ENCODE assay signal across 8 cellular contexts in the genomic region with DNA sequence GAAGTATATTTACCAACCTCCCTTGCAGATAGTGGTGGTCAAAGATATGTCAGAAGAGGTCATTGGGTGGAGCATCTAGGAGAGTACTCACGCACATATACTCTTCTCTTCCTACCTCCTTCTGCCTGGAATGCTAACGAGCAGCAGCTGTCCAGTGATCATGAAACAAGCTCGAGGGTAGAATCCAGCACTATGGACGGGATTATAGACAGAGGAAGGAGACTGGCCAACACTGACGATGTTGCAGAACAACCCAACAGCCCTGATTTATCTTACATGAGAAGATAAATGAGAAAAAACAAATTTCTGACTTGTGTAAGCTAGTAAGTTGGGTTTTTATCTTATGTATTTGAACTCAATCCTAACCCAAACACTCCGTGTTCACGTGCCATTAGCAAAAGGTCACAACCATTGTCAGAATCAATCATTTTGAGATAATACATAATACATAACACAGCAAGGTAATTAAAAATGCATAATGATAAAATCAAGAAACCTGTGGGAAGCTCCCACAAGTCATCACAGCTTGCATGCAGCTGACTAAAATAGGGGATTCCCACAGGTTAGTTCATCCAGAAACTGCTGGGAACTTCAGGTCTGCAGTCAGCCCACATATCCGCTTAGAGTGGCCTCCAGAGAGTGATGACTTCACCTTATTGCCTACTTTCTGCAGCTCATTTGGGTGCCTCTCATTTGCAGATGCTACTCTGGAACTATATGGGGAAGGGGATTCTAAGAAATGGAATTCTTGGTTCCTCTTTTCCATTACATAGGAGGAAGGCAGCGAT. TPM values are rescaled to one million over a fixed set of nuclear protein-coding genes. Genes with fewer than 3 reads are reported as not detected.
A peak's percentile ranks its signal among the peaks of the same experiment; 100 is the strongest.
DNase-seq lines count a peak whose midpoint lies in the region; ATAC-seq and TF ChIP-seq lines count a peak whose summit lies in the region.
"Had no signal": no experiment of that assay in that cellular context is flagged by ENCODE, and none has a peak within 500 bp of the region (broad histone marks: within the 10 kb centered on the region; RNA-seq: fewer than 3 reads in every experiment).

No MANE protein-coding gene starts in this region.

- H3K27ac ChIP-seq in KMS-11, result peak overlapping the region; percentile 72
- H3K27ac ChIP-seq in colonic mucosa, result no peak overlapping the region
- H3K27ac ChIP-seq: HL-60 had no signal

- H3K9me3 ChIP-seq in colonic mucosa, result no peaks in the 10 kb centered on the region

- H3K9ac ChIP-seq in KMS-11 (peak overlapping the region; percentile 0; the same call in 1 of the 2 replicates), colonic mucosa (ENCODE audit: low read depth in 2 of 2, low read length in 2 of 2) (no peak overlapping the region)

- H3K4me1 ChIP-seq in KMS-11 (ENCODE audit: low read depth, poor library complexity, severe bottlenecking), result peaks cover 54% of the 10 kb centered on the region
- H3K4me1 ChIP-seq in colonic mucosa, result no peaks in the 10 kb centered on the region

- no peaks in the 10 kb centered on the region for H3K79me2 ChIP-seq in KMS-11 (ENCODE audit: insufficient read depth, low read depth)

- H4K20me1 ChIP-seq in KMS-11 (ENCODE audit: insufficient read depth), result no peaks in the 10 kb centered on the region

- TF ChIP-seq CTCF in KMS-11 (conservative IDR thresholded peaks at IDR 0.05; ENCODE audit: low read depth, low read length) (no peak), colonic mucosa (IDR thresholded peaks at IDR 0.05) (no peak)

- DNase-seq in stimulated activated CD4-positive, alpha-beta T cell treated with anti-CD3 and anti-CD28 coated beads, Interleukin-15, amount 100 ng/mL, for 48 hours (ENCODE audit: low read depth in 2 of 2), result peak; percentile 31 to 42
- DNase-seq in occipital lobe (lab: John Stamatoyannopoulos, UW) (no peak), colonic mucosa (no peak), HT-29 (ENCODE audit: low spot score) (no peak)

- intact Hi-C loops in colonic mucosa (cut with DNase I), result no loop called here

- H3K4me3 ChIP-seq in KMS-11 (IDR thresholded peaks at IDR 0.05; ENCODE audit: insufficient read depth, low read depth, low read length) (no peak overlapping the region), colonic mucosa (no peak overlapping the region)

- peak overlapping the region; percentile 82 for H3K4me2 ChIP-seq in KMS-11

- H3K36me3 ChIP-seq in KMS-11 (ENCODE audit: insufficient read depth) (no peaks in the 10 kb centered on the region), colonic mucosa (no peaks in the 10 kb centered on the region)

- H2AFZ ChIP-seq in KMS-11 (ENCODE audit: low read depth), result peak overlapping the region; percentile 38; the same call in 1 of the 2 replicates

- H3K27me3 ChIP-seq in KMS-11 (ENCODE audit: insufficient read depth, low read depth) (no peaks in the 10 kb centered on the region), colonic mucosa (no peaks in the 10 kb centered on the region)

- peak; percentile 90 for ATAC-seq in GM18907 (IDR thresholded peaks at IDR 0.05; ENCODE audit: unreplicated experiment)
- ATAC-seq in GM21825 (IDR thresholded peaks at IDR 0.05; ENCODE audit: unreplicated experiment), result peak; percentile 88

RNA-seq across cellular contexts. Expression of gene STK38L, which starts 36.3 kb away (rescaled TPM):
- total RNA-seq in occipital lobe (23.1 TPM), colonic mucosa (10 to 100 TPM; 41.9 to 76.6 TPM)
- total RNA-seq in HT-29 (2014; rRNA removed; shearing (Covaris generic)), result 19.6 and 33.2 TPM in 2 replicates

Comparison
In these comparisons a context has a peak if more than half of its experiments do, and no peak if none do; other contexts are left out.
1. DNase-seq: peak in stimulated activated CD4-positive, alpha-beta T cell treated with anti-CD3 and anti-CD28 coated beads, Interleukin-15, amount 100 ng/mL, for 48 hours (2 of 2); none in occipital lobe (single experiment), colonic mucosa (single experiment) and HT-29 (single experiment).